29 cellular contexts compared by ENCODE assay signal in genomic region chr7:94424336-94424735, GRCh38. TPM values are rescaled to one million over a fixed set of nuclear protein-coding genes. Genes with fewer than 3 reads are reported as not detected.
DNase-seq lines count a peak whose midpoint lies in the region; ATAC-seq, FAIRE-seq and TF ChIP-seq lines count a peak whose summit lies in the region.
"Had no signal": no experiment of that assay in that cellular context is flagged by ENCODE, and none has a peak within 500 bp of the region (broad histone marks: within the 10 kb centered on the region; RNA-seq: fewer than 3 reads in every experiment).

No MANE protein-coding gene starts in this region.

- no peaks in the 10 kb centered on the region for H3K27me3 Mint-ChIP-seq in osteocyte (ENCODE audit: unreplicated experiment)

- DNase-seq in NCI-H187 treated with DMSO at 0.1 percent for 48 hours (lab: John Stamatoyannopoulos, UW) (peak; percentile 44), NCI-H187 (lab: John Stamatoyannopoulos, UW) (no peak), esophagus muscularis mucosa (ENCODE audit: extremely low spot score) (no peak), osteocyte (ENCODE audit: extremely low spot score, unreplicated experiment) (no peak), HTR-8/SVneo (ENCODE audit: insufficient read length, low spot score) (no peak), aorta (no peak), frontal cortex (ENCODE audit: low spot score in 2 of 2) (no peak)
- DNase-seq: 8988T; activated CD4-positive, alpha-beta T cell treated with anti-CD3 and anti-CD28 coated beads for 4 hours; activated CD8-positive, alpha-beta memory T cell treated with anti-CD3 and anti-CD28 coated beads for 24 hours; activated gamma-delta T cell treated with Interleukin-2 at 50 U/mL for 16 hours; activated naive CD8-positive, alpha-beta T cell treated with anti-CD3 and anti-CD28 coated beads, Interleukin-2, amount 50 U/mL, for 24 hours; activated T-cell treated with anti-CD3 and anti-CD28 coated beads, Interleukin-2, amount 50 U/mL, for 24 hours; AML-193; CD8-positive, alpha-beta T cell; DMS153; endodermal cell; glutamatergic neuron; KG1; NCI-H146; NCI-H526; Peyer's patch; retina; stimulated activated CD4-positive, alpha-beta T cell treated with anti-CD3 and anti-CD28 coated beads, Interleukin-12 subunit alpha, Interleukin-12 subunit beta, amount 100 ng/mL, for 4 hours; stimulated activated naive CD8-positive, alpha-beta T cell treated with anti-CD3 and anti-CD28 coated beads, Interleukin-15, Interleukin-2, amounts not matched to agents 100 U/mL and 50 U/mL, for 24 hours; T-helper 2 cell had no signal

- intact Hi-C loops in esophagus muscularis mucosa (cut with DNase I) (no loop called here), aorta (cut with DNase I) (loop anchor here in 1 of 2 donors (10.0 kb wide), 1 partner anchor 240 kb away; no protein-coding TSS in a partner anchor)

- H3K4me3 ChIP-seq in esophagus muscularis mucosa (no peak overlapping the region), urinary bladder (ENCODE audit: low read depth, low read length) (no peak overlapping the region), aorta (ENCODE audit: low read length in 2 of 2) (no peak overlapping the region)
- H3K4me3 ChIP-seq: GM23338, Peyer's patch, SK-N-MC had no signal

- 74% methylated on average over 4 of the region's 4 CpGs for WGBS in esophagus muscularis mucosa
- 52% methylated on average over 4 of the region's 4 CpGs for WGBS in urinary bladder
- WGBS in aorta, 2 donors, result 48 to 51% methylated on average over 4 of the region's 4 CpGs

- TF ChIP-seq POLR2A in esophagus muscularis mucosa (IDR thresholded peaks at IDR 0.05; ENCODE audit: low read depth), result no peak

- no peaks in the 10 kb centered on the region for H3K9me3 Mint-ChIP-seq in osteocyte (ENCODE audit: unreplicated experiment)
- H3K9me3 Mint-ChIP-seq: activated naive CD8-positive, alpha-beta T cell treated with anti-CD3 and anti-CD28 coated beads, Interleukin-2, amount 50 U/mL, for 24 hours; activated T-cell treated with anti-CD3 and anti-CD28 coated beads, Interleukin-2, amount 50 U/mL, for 24 hours; CD8-positive, alpha-beta T cell; endodermal cell; GM23338 had no signal

- no peak for ATAC-seq in aorta (ENCODE audit: low FRiP score)
- ATAC-seq: activated naive CD8-positive, alpha-beta T cell treated with anti-CD3 and anti-CD28 coated beads, Interleukin-2, amount 50 U/mL, for 24 hours; CD8-positive, alpha-beta T cell; GM23338; stimulated activated naive CD8-positive, alpha-beta T cell treated with anti-CD3 and anti-CD28 coated beads, Interleukin-15, Interleukin-2, amounts not matched to agents 100 U/mL and 50 U/mL, for 24 hours had no signal

- no peak overlapping the region for H3K4me3 Mint-ChIP-seq in osteocyte (ENCODE audit: unreplicated experiment)
- H3K4me3 Mint-ChIP-seq: activated naive CD8-positive, alpha-beta T cell treated with anti-CD3 and anti-CD28 coated beads, Interleukin-2, amount 50 U/mL, for 24 hours; activated T-cell treated with anti-CD3 and anti-CD28 coated beads, Interleukin-2, amount 50 U/mL, for 24 hours; CD8-positive, alpha-beta T cell; endodermal cell; GM23338 had no signal

- H3K27ac ChIP-seq in esophagus muscularis mucosa (replicated peaks in 1 of 4) (peak overlapping the region; percentile 58 to 80 (median 76)), urinary bladder (ENCODE audit: low read depth) (peak overlapping the region; percentile 84), aorta (ENCODE audit: low read depth in 1 of 2, low read length in 2 of 2) (peak overlapping the region in 1 of 2 donors; percentile 87)
- H3K27ac ChIP-seq: SK-N-MC had no signal

- H3K4me1 ChIP-seq in esophagus muscularis mucosa (peaks cover 0 to 33% (median 20%) of the 10 kb centered on the region in 4 donors), urinary bladder (ENCODE audit: insufficient read depth) (no peaks in the 10 kb centered on the region), aorta (ENCODE audit: control insufficient read depth in 1 of 2, insufficient read depth in 2 of 2, low read length in 2 of 2) (no peaks in the 10 kb centered on the region)
- H3K4me1 ChIP-seq: Peyer's patch had no signal

- TF ChIP-seq EP300 in esophagus muscularis mucosa (IDR thresholded peaks at IDR 0.05), result no peak

- peaks cover 65 to 100% (median 96%) of the 10 kb centered on the region in 4 donors for H3K36me3 ChIP-seq in esophagus muscularis mucosa
- peaks cover 2% of the 10 kb centered on the region for H3K36me3 ChIP-seq in urinary bladder (ENCODE audit: insufficient read depth)
- H3K36me3 ChIP-seq in aorta (ENCODE audit: control insufficient read depth in 1 of 2, insufficient read depth in 2 of 2, low read length in 1 of 2), result peaks cover 14 to 21% of the 10 kb centered on the region in 2 donors

- peak overlapping the region; percentile 90 for H3K27ac Mint-ChIP-seq in osteocyte (ENCODE audit: unreplicated experiment)
- H3K27ac Mint-ChIP-seq: activated naive CD8-positive, alpha-beta T cell treated with anti-CD3 and anti-CD28 coated beads, Interleukin-2, amount 50 U/mL, for 24 hours; activated T-cell treated with anti-CD3 and anti-CD28 coated beads, Interleukin-2, amount 50 U/mL, for 24 hours; CD8-positive, alpha-beta T cell; endodermal cell; GM23338 had no signal

- FAIRE-seq in HTR-8/SVneo (lab: Jason Lieb, UNC) (no peak), frontal cortex (lab: Jason Lieb, UNC) (no peak)

- H3K27me3 ChIP-seq in esophagus muscularis mucosa (no peaks in the 10 kb centered on the region), aorta (ENCODE audit: control insufficient read depth in 1 of 2, insufficient read depth in 2 of 2, low read length in 1 of 2) (no peaks in the 10 kb centered on the region)
- H3K27me3 ChIP-seq: Peyer's patch had no signal

- TF ChIP-seq CTCF in esophagus muscularis mucosa (IDR thresholded peaks at IDR 0.05) (no peak), osteocyte (IDR thresholded peaks at IDR 0.05) (no peak)

- peaks cover 99% of the 10 kb centered on the region for H3K36me3 Mint-ChIP-seq in osteocyte (ENCODE audit: unreplicated experiment)
- H3K36me3 Mint-ChIP-seq: CD8-positive, alpha-beta T cell had no signal

- peaks cover 54% of the 10 kb centered on the region for H3K4me1 Mint-ChIP-seq in osteocyte (ENCODE audit: unreplicated experiment)
- H3K4me1 Mint-ChIP-seq: activated naive CD8-positive, alpha-beta T cell treated with anti-CD3 and anti-CD28 coated beads, Interleukin-2, amount 50 U/mL, for 24 hours; GM23338 had no signal

- H3K9me3 ChIP-seq in esophagus muscularis mucosa (no peaks in the 10 kb centered on the region), aorta (ENCODE audit: control insufficient read depth, low read length) (no peaks in the 10 kb centered on the region)
- H3K9me3 ChIP-seq: Peyer's patch had no signal

RNA-seq across cellular contexts. Expression of gene COL1A2, which starts 29.6 kb away (rescaled TPM):
- total RNA-seq in esophagus muscularis mucosa, result 100 to 1,000 TPM; 227 to 697 (median 347) TPM
- 7,492 and 7,869 TPM in 2 replicates for total RNA-seq in osteocyte
- total RNA-seq in urinary bladder, result 11,897 TPM
- 1,063 TPM for polyA plus RNA-seq in urinary bladder
- total RNA-seq in aorta, result 1,000 to 10,000 TPM in 1 of 2 donors, 100 to 1,000 TPM in 1; 844 to 1,770 TPM
- 1,000 to 10,000 TPM in 1 of 2 donors, 100 to 1,000 TPM in 1; 282 to 1,047 TPM for polyA plus RNA-seq in aorta
- 84.4 TPM for total RNA-seq in frontal cortex
- total RNA-seq: CD8-positive, alpha-beta T cell had no signal
